Comparison of ENCODE assay signal across 21 cellular contexts in genomic region chr6:131362070-131362469, GRCh38.
"Had no signal": no experiment of that assay in that cellular context is flagged by ENCODE, and none has a peak within 500 bp of the region (broad histone marks: within the 10 kb centered on the region; RNA-seq: fewer than 3 reads in every experiment).

No MANE protein-coding gene starts in this region.

- DNase-seq: activated CD4-positive, alpha-beta T cell treated with anti-CD3 and anti-CD28 coated beads, Interleukin-2, amount 10 ng/mL, durations not matched to agents 7 days and 5 days; activated CD4-positive, CD25-positive, alpha-beta regulatory T cell; activated CD8-positive, alpha-beta memory T cell treated with anti-CD3 and anti-CD28 coated beads, Interleukin-2, amount 50 U/mL, for 48 hours; activated gamma-delta T cell; activated naive CD8-positive, alpha-beta T cell treated with anti-CD3 and anti-CD28 coated beads, Interleukin-2, amount 10 ng/mL, durations not matched to agents 7 days and 5 days; activated T-cell treated with anti-CD3 and anti-CD28 coated beads, Interleukin-2, amount 50 U/mL, for 72 hours; anterior cingulate cortex; brain microvascular endothelial cell; dermis blood vessel endothelial cell; hippocampal formation; mesendoderm; posterior cingulate gyrus; stimulated activated CD4-positive, alpha-beta T cell treated with anti-CD3 and anti-CD28 coated beads, Interleukin-15, amount 100 ng/mL, for 24 hours; stimulated activated CD4-positive, alpha-beta T cell treated with anti-CD3 and anti-CD28 coated beads, Interleukin-4, amount 100 ng/mL, for 1 hour; stimulated activated naive CD4-positive, alpha-beta T cell; tibial artery had no signal

- H3K27me3 ChIP-seq: brain microvascular endothelial cell, tibial artery, vagina had no signal

- ATAC-seq: activated T-cell treated with anti-CD3 and anti-CD28 coated beads, Interleukin-2, amount 50 U/mL, for 72 hours; natural killer cell treated with Interleukin-12 subunit alpha and Interleukin-12 subunit beta and Interleukin-15 and Interleukin-18, amount 100 ng/mL, for 72 hours had no signal

- H3K4me3 ChIP-seq: skin epidermis, tibial artery, vagina had no signal

- H3K27ac ChIP-seq: brain microvascular endothelial cell, skin epidermis, tibial artery, vagina had no signal

- H3K4me1 ChIP-seq: tibial artery, vagina had no signal

- FAIRE-seq: keratinocyte, TTC549 had no signal

- H3K36me3 ChIP-seq: brain microvascular endothelial cell, tibial artery, vagina had no signal
